In genomic region chr17:74220966-74221814, GRCh38 we compare ENCODE assay signal across 15 cellular contexts. TPM values are rescaled to one million over a fixed set of nuclear protein-coding genes. Genes with fewer than 3 reads are reported as not detected.
DNase-seq lines count a peak whose midpoint lies in the region; ATAC-seq lines count a peak whose summit lies in the region.
"Had no signal": no experiment of that assay in that cellular context is flagged by ENCODE, and none has a peak within 500 bp of the region (broad histone marks: within the 10 kb centered on the region; RNA-seq: fewer than 3 reads in every experiment).

No MANE protein-coding gene starts in this region.

- H2BK5ac ChIP-seq in neuronal stem cell (ENCODE audit: low read length): no peak overlapping the region

- ATAC-seq in HG03175 (IDR thresholded peaks at IDR 0.05; ENCODE audit: unreplicated experiment): no peak
- ATAC-seq: CD8-positive, alpha-beta T cell; GM23338 had no signal

- no peak overlapping the region for H3K4me3 ChIP-seq in neuronal stem cell (ENCODE audit: low read length in 2 of 2)
- H3K4me3 ChIP-seq: GM23338 had no signal

- no CpG with 5 or more reads among the region's 16 CpGs for WGBS in neuronal stem cell (ENCODE audit: extremely low coverage in 2 of 2, insufficient read length in 2 of 2, insufficient replicate concordance in 1 of 2), 2 donors

- peaks cover 0 to 2% of the 10 kb centered on the region in 2 donors for H3K4me1 ChIP-seq in neuronal stem cell (ENCODE audit: control insufficient read depth in 2 of 2, insufficient read depth in 1 of 2, low read depth in 1 of 2, low read length in 2 of 2)

- H3K4me2 ChIP-seq in neuronal stem cell (ENCODE audit: insufficient read depth, low read length, poor library complexity, severe bottlenecking): no peak overlapping the region
- H3K4me2 ChIP-seq: GM23338 had no signal

- H2AFZ ChIP-seq in neuronal stem cell (ENCODE audit: low read length): no peak overlapping the region
- H2AFZ ChIP-seq: GM23338 had no signal

- H2BK120ac ChIP-seq in neuronal stem cell (ENCODE audit: low read depth, low read length): no peak overlapping the region

- no peak overlapping the region for H4K8ac ChIP-seq in neuronal stem cell (ENCODE audit: low read depth, low read length)

- H3K27me3 ChIP-seq in neuronal stem cell (ENCODE audit: control insufficient read depth in 3 of 3, insufficient read depth in 3 of 3, low read depth in 1 of 3, low read length in 3 of 3): peaks cover 0 to 1% (median 0%) of the 10 kb centered on the region in 3 experiments

- no peak overlapping the region for H3K27ac ChIP-seq in neuronal stem cell (replicated peaks; ENCODE audit: low read length)
- H3K27ac ChIP-seq: 22Rv1 had no signal

- H3K36me3 ChIP-seq in neuronal stem cell (replicated peaks in 1 of 2; ENCODE audit: control insufficient read depth in 2 of 2, insufficient read depth in 2 of 2, low read length in 2 of 2): peaks cover 0 to 49% of the 10 kb centered on the region in 2 donors

- no peaks in the 10 kb centered on the region for H3K9me3 ChIP-seq in neuronal stem cell (replicated peaks in 1 of 2; ENCODE audit: control insufficient read depth in 2 of 2, insufficient read depth in 1 of 2, low read depth in 1 of 2, low read length in 2 of 2)

- H2AK5ac ChIP-seq in neuronal stem cell (ENCODE audit: low read depth, low read length): peak overlapping the region; percentile 94

- no peak overlapping the region for H2BK12ac ChIP-seq in neuronal stem cell (ENCODE audit: low read length)

- peak overlapping the region; percentile 91 for H2BK15ac ChIP-seq in neuronal stem cell (ENCODE audit: low read length)

- H3K14ac ChIP-seq in neuronal stem cell (ENCODE audit: low read length): no peak overlapping the region

- DNase-seq in DMS 273 (lab: John Stamatoyannopoulos, UW; ENCODE audit: unreplicated experiment) (peak; percentile 75), DMS 273 treated with DMSO at 0.1 percent for 48 hours (lab: John Stamatoyannopoulos, UW) (no peak), cerebellar cortex (ENCODE audit: low spot score) (peak; percentile 90), neuronal stem cell (ENCODE audit: low spot score) (no peak), kidney glomerular epithelial cell (lab: John Stamatoyannopoulos, UW) (no peak)
- DNase-seq in activated effector memory CD4-positive, alpha-beta T cell treated with anti-CD3 and anti-CD28 coated beads, Interleukin-2, amount 50 U/mL, for 16 hours: no peak
- DNase-seq: CD8-positive, alpha-beta T cell; COR-L47; DMS79; H9 had no signal

- no peak overlapping the region for H3K4ac ChIP-seq in neuronal stem cell (ENCODE audit: low read length)

- no peaks in the 10 kb centered on the region for H3K79me1 ChIP-seq in neuronal stem cell (ENCODE audit: low read depth, low read length)

- peak overlapping the region; percentile 65 for H3K23ac ChIP-seq in neuronal stem cell (ENCODE audit: low read depth, low read length, poor library complexity)

- H3K9ac ChIP-seq in neuronal stem cell (ENCODE audit: low read depth, low read length, poor library complexity): no peak overlapping the region

- peak overlapping the region; percentile 33 for H3K18ac ChIP-seq in neuronal stem cell (ENCODE audit: low read length)

- H4K91ac ChIP-seq in neuronal stem cell (ENCODE audit: low read depth, low read length, poor library complexity): no peak overlapping the region

RNA-seq across cellular contexts. Expression of gene TTYH2, which starts 7.8 kb away (rescaled TPM):
- 1.3 TPM for polyA plus RNA-seq in neuronal stem cell (2013, experiment 1 of 2)
- polyA plus RNA-seq in neuronal stem cell (2013, experiment 2 of 2): 1.1 TPM

RNA-seq across cellular contexts. Expression of gene RPL38, which starts 17.7 kb away (rescaled TPM):
- 4,161 TPM for polyA plus RNA-seq in neuronal stem cell (2013, experiment 1 of 2)
- 4,332 TPM for polyA plus RNA-seq in neuronal stem cell (2013, experiment 2 of 2)

RNA-seq across cellular contexts. Expression of gene DNAI2, which starts 52.8 kb away (rescaled TPM):
- polyA plus RNA-seq in neuronal stem cell (2013, experiment 1 of 2): 0.04 TPM
- polyA plus RNA-seq in neuronal stem cell (2013, experiment 2 of 2): not detected
- polyA plus RNA-seq: BJ, CD14-positive monocyte had no signal

Comparison
In these comparisons a context has a peak if more than half of its experiments do, and no peak if none do; other contexts are left out.
1. DNase-seq: peak in DMS 273 (single experiment) and cerebellar cortex (single experiment); none in DMS 273 treated with DMSO at 0.1 percent for 48 hours (single experiment), neuronal stem cell (single experiment), kidney glomerular epithelial cell (single experiment) and activated effector memory CD4-positive, alpha-beta T cell treated with anti-CD3 and anti-CD28 coated beads, Interleukin-2, amount 50 U/mL, for 16 hours (single experiment).